ENCODE assay signal across 1 cellular context in genomic region chr2:191321861-191322662, GRCh38.
TF ChIP-seq lines count a peak whose summit lies in the region.

No MANE protein-coding gene starts in this region.

TF ChIP-seq in HEK293, 187 proteins besides CTCF, POLR2A, EP300 and RAD21 (continued from another document and continues in another):
- peak; percentile 82; the same call in 1 of the 2 replicates for TF ChIP-seq ZBTB48 (tag by site-specific recombination; IDR thresholded peaks at IDR 0.05)
- peak; percentile 89; the same call in 1 of the 2 replicates for TF ChIP-seq ZNF501 (tag by site-specific recombination; IDR thresholded peaks at IDR 0.05)
- TF ChIP-seq ZSCAN5A (tag by site-specific recombination; IDR thresholded peaks at IDR 0.05), result 0 out of 2 replicates have a peak, but pooled peaks have one; percentile 59
- peak; percentile 33; the same call in 1 of the 2 replicates for TF ChIP-seq ZNF76 (tag by site-specific recombination; IDR thresholded peaks at IDR 0.05; ENCODE audit: borderline replicate concordance, low read depth)
- no peak for TF ChIP-seq ZNF23 (tag by site-specific recombination; IDR thresholded peaks at IDR 0.05; ENCODE audit: borderline replicate concordance)
- peak; percentile 98 for TF ChIP-seq INSM2 (tag by site-specific recombination; IDR thresholded peaks at IDR 0.05)
- TF ChIP-seq MEIS1 (CRISPR knock-in tag; IDR thresholded peaks at IDR 0.05; ENCODE audit: borderline replicate concordance), result no peak
- no peak for TF ChIP-seq ELK4 (IDR thresholded peaks at IDR 0.05; ENCODE audit: borderline replicate concordance, low read depth, low read length)
- TF ChIP-seq SETDB1 (IDR thresholded peaks at IDR 0.05; ENCODE audit: insufficient read length, low read length), result no peak
- peak; percentile 91 for TF ChIP-seq ZSCAN30 (tag by site-specific recombination; IDR thresholded peaks at IDR 0.05)
- no peak for TF ChIP-seq ZNF776 (tag by site-specific recombination; IDR thresholded peaks at IDR 0.05; ENCODE audit: borderline replicate concordance)
- TF ChIP-seq ZSCAN18 (tag by site-specific recombination; IDR thresholded peaks at IDR 0.05), result no peak
- no peak for TF ChIP-seq ZNF140 (tag by site-specific recombination; IDR thresholded peaks at IDR 0.05)
- TF ChIP-seq ZNF311 (tag by site-specific recombination; IDR thresholded peaks at IDR 0.05; ENCODE audit: borderline replicate concordance), result no peak
- TF ChIP-seq ZNF670 (tag by site-specific recombination; IDR thresholded peaks at IDR 0.05; ENCODE audit: low read depth), result no peak
- TF ChIP-seq FEZF1 (tag by site-specific recombination; IDR thresholded peaks at IDR 0.05), result peak; percentile 100
- 0 out of 2 replicates have a peak, but pooled peaks have one; percentile 63 for TF ChIP-seq KLF16 (tag by site-specific recombination; IDR thresholded peaks at IDR 0.05)
- peak; percentile 74; the same call in 1 of the 2 replicates for TF ChIP-seq ZNF488 (tag by site-specific recombination; IDR thresholded peaks at IDR 0.05)
- no peak for TF ChIP-seq ZBTB20 (tag by site-specific recombination; IDR thresholded peaks at IDR 0.05)
- 0 out of 2 replicates have a peak, but pooled peaks have one; percentile 13 for TF ChIP-seq ZNF654 (tag by site-specific recombination; IDR thresholded peaks at IDR 0.05; ENCODE audit: low read depth)
- TF ChIP-seq ZFHX2 (tag by site-specific recombination; conservative IDR thresholded peaks at IDR 0.05), result no peak
- TF ChIP-seq BCL11A (tag by site-specific recombination; IDR thresholded peaks at IDR 0.05; ENCODE audit: low read depth), result peak; percentile 97
- TF ChIP-seq ZFP41 (tag by site-specific recombination; IDR thresholded peaks at IDR 0.05; ENCODE audit: borderline replicate concordance), result no peak
- peak; percentile 95 for TF ChIP-seq ZNF391 (tag by site-specific recombination; IDR thresholded peaks at IDR 0.05; ENCODE audit: borderline replicate concordance, low read depth)
- TF ChIP-seq AEBP2 (tag by site-specific recombination; IDR thresholded peaks at IDR 0.05; ENCODE audit: borderline replicate concordance), result 0 out of 2 replicates have a peak, but pooled peaks have one; percentile 25
- no peak for TF ChIP-seq ZNF138 (tag by site-specific recombination; IDR thresholded peaks at IDR 0.05; ENCODE audit: borderline replicate concordance)
- no peak for TF ChIP-seq ZNF777 (tag by site-specific recombination; IDR thresholded peaks at IDR 0.05; ENCODE audit: borderline replicate concordance)
- TF ChIP-seq ZNF529 (tag by site-specific recombination; IDR thresholded peaks at IDR 0.05; ENCODE audit: insufficient replicate concordance), result no peak
- peak; percentile 100 for TF ChIP-seq OSR2 (tag by site-specific recombination; IDR thresholded peaks at IDR 0.05)
- TF ChIP-seq HOXA7 (CRISPR knock-in tag; IDR thresholded peaks at IDR 0.05; ENCODE audit: borderline replicate concordance), result no peak
- TF ChIP-seq ZIC2 (tag by site-specific recombination; IDR thresholded peaks at IDR 0.05), result peak; percentile 95
- no peak for TF ChIP-seq ZNF335 (tag by site-specific recombination; conservative IDR thresholded peaks at IDR 0.05)
- peak; percentile 54; the same call in 1 of the 2 replicates for TF ChIP-seq PRDM10 (tag by site-specific recombination; IDR thresholded peaks at IDR 0.05)
- peak; percentile 99 for TF ChIP-seq TRIM28 (IDR thresholded peaks at IDR 0.05; ENCODE audit: borderline replicate concordance, low read length)
- TF ChIP-seq ZNF121 (tag by site-specific recombination; IDR thresholded peaks at IDR 0.05), result no peak; the same call in 1 of the 2 replicates
- peak; percentile 93 for TF ChIP-seq ZNF639 (tag by site-specific recombination; IDR thresholded peaks at IDR 0.05)
- peak; percentile 94 for TF ChIP-seq TCF7L2 (IDR thresholded peaks at IDR 0.05; ENCODE audit: borderline replicate concordance, low read depth, low read length)
- 0 out of 2 replicates have a peak, but pooled peaks have one; percentile 62 for TF ChIP-seq ZNF19 (tag by site-specific recombination; IDR thresholded peaks at IDR 0.05; ENCODE audit: low read depth)
- peak; percentile 59; the same call in 1 of the 2 replicates for TF ChIP-seq KLF1 (tag by site-specific recombination; IDR thresholded peaks at IDR 0.05)
- TF ChIP-seq ZNF792 (tag by site-specific recombination; IDR thresholded peaks at IDR 0.05), result no peak
- no peak for TF ChIP-seq HOXD13 (CRISPR knock-in tag; IDR thresholded peaks at IDR 0.05; ENCODE audit: borderline replicate concordance)
- TF ChIP-seq ZNF132 (tag by site-specific recombination; IDR thresholded peaks at IDR 0.05; ENCODE audit: borderline replicate concordance), result no peak
- TF ChIP-seq SCRT1 (tag by site-specific recombination; IDR thresholded peaks at IDR 0.05; ENCODE audit: borderline replicate concordance), result peak; percentile 76; the same call in 1 of the 2 replicates
- TF ChIP-seq ZNF169 (tag by site-specific recombination; IDR thresholded peaks at IDR 0.05), result no peak
- TF ChIP-seq GLIS1 (tag by site-specific recombination; IDR thresholded peaks at IDR 0.05), result peak; percentile 98
- TF ChIP-seq ZNF423 (tag by site-specific recombination; IDR thresholded peaks at IDR 0.05), result peak; percentile 84
- TF ChIP-seq HIC1 (tag by site-specific recombination; IDR thresholded peaks at IDR 0.05), result peak; percentile 91
- no peak for TF ChIP-seq ZNF785 (tag by site-specific recombination; IDR thresholded peaks at IDR 0.05)
- TF ChIP-seq ZNF521 (tag by site-specific recombination; IDR thresholded peaks at IDR 0.05), result no peak
- peak; percentile 23; the same call in 1 of the 2 replicates for TF ChIP-seq ZNF600 (tag by site-specific recombination; IDR thresholded peaks at IDR 0.05)
